In genomic region chr16:83817022-83817421, GRCh38 we compare ENCODE assay signal across 19 cellular contexts. TPM values are rescaled to one million over a fixed set of nuclear protein-coding genes. Genes with fewer than 3 reads are reported as not detected.
DNase-seq lines count a peak whose midpoint lies in the region; ATAC-seq, FAIRE-seq and TF ChIP-seq lines count a peak whose summit lies in the region.
"Had no signal": no experiment of that assay in that cellular context is flagged by ENCODE, and none has a peak within 500 bp of the region (broad histone marks: within the 10 kb centered on the region; RNA-seq: fewer than 3 reads in every experiment).

No MANE protein-coding gene starts in this region.

- in situ Hi-C loops in K562 (cut with MboI) = no loop called here

- no peak for FAIRE-seq in K562 (lab: Jason Lieb, UNC)
- FAIRE-seq: A204.1, GM12878 had no signal

- 15% methylated on average over 12 of the region's 12 CpGs for WGBS in K562 (ENCODE audit: insufficient coverage, low coverage, missing lambda C conversion rate)

- H3K36me3 ChIP-seq in right atrium auricular region = peaks cover 8% of the 10 kb centered on the region
- peaks cover 6% of the 10 kb centered on the region; the same call in 1 of the 3 replicates for H3K36me3 ChIP-seq in K562 (ENCODE audit: control insufficient read depth, insufficient read depth, low read length)
- no peaks in the 10 kb centered on the region; the same call in 1 of the 2 replicates for H3K36me3 ChIP-seq in SJCRH30
- H3K36me3 ChIP-seq: BE2C had no signal

- POLR2A ChIA-PET in K562 (lab: Yijun Ruan, JAX) = interaction anchor here (1.0 kb wide), 1 partner anchor 9 kb away, joined by 3 read pairs; the partner anchor contains the start of gene HSBP1

- no peak for TF ChIP-seq RAD21 in K562 (CRISPR knock-in tag; conservative IDR thresholded peaks at IDR 0.05 in 1 of 2, IDR thresholded peaks at IDR 0.05 in 1 of 2)

- H3K9me1 ChIP-seq in K562 (ENCODE audit: control insufficient read depth, insufficient read depth, low read length) = no peaks in the 10 kb centered on the region

- no peak for TF ChIP-seq EP300 in K562 (IDR thresholded peaks at IDR 0.05; ENCODE audit: low read length)

- no peaks in the 10 kb centered on the region for H3K79me2 ChIP-seq in K562 (ENCODE audit: control insufficient read depth, insufficient read depth, low read length)

- no peak for TF ChIP-seq POLR2A in K562 (conservative IDR thresholded peaks at IDR 0.05)

- no peak overlapping the region for H3K4me2 ChIP-seq in K562 (ENCODE audit: insufficient read depth, low read length)

- H3K4me3 ChIP-seq in right atrium auricular region = no peak overlapping the region
- H3K4me3 ChIP-seq in K562 = no peak overlapping the region
- H3K4me3 ChIP-seq in SJCRH30 = no peak overlapping the region
- H3K4me3 ChIP-seq: GM12878 had no signal

- DNase-seq in right atrium auricular region (ENCODE audit: low spot score) (peak; percentile 44), left ventricle myocardium superior (no peak), K562 (ENCODE audit: extremely low read depth in 1 of 4, low spot score in 3 of 4) (no peak), islet precursor cell (peak; percentile 43), SJCRH30 (no peak), HT-29 (ENCODE audit: low spot score) (no peak)
- DNase-seq: ACHN; BE2C; C1 segment of cervical spinal cord; CD4-positive, CD25-positive, alpha-beta regulatory T cell; CD8-positive, alpha-beta memory T cell; COR-L47; DMS 273 treated with DMSO at 0.1 percent for 48 hours; DND-41; EL; GOT3; H7 had no signal

- H3K27ac ChIP-seq in right atrium auricular region = no peak overlapping the region
- H3K27ac ChIP-seq in K562 (ENCODE audit: extremely low read depth, low read depth, low read length) = no peak overlapping the region
- H3K27ac ChIP-seq in SJCRH30 = no peak overlapping the region

- TF ChIP-seq CTCF in right atrium auricular region (IDR thresholded peaks at IDR 0.05) = no peak
- TF ChIP-seq CTCF in K562 (IDR thresholded peaks at IDR 0.05 in 2 of 3, conservative IDR thresholded peaks at IDR 0.05 in 1 of 3; ENCODE audit: insufficient read depth in 2 of 3, low read depth in 1 of 3, low read length in 3 of 3) = no peak

- no peak for ATAC-seq in left ventricle myocardium superior
- ATAC-seq in K562 = no peak
- ATAC-seq: GM12878 had no signal

- no TSS peak for BruUV-seq in K562 (replicated peaks; lab: Mats Ljungman, UMichigan)

- intact Hi-C loops in left ventricle myocardium superior (cut with micrococcal nuclease) = no loop called here
- intact Hi-C loops in K562 (cut with micrococcal nuclease) = no loop called here

- no peaks in the 10 kb centered on the region for H3K27me3 ChIP-seq in right atrium auricular region
- H3K27me3 ChIP-seq in K562 (ENCODE audit: control insufficient read depth in 2 of 2, insufficient read depth in 2 of 2, low read length in 2 of 2) = peaks cover 46 to 58% of the 10 kb centered on the region in 2 experiments
- no peaks in the 10 kb centered on the region for H3K27me3 ChIP-seq in SJCRH30

- CTCF ChIA-PET in K562 (lab: Yijun Ruan, JAX; ENCODE audit: low intra/inter-chr PET ratio) = no interaction called here

- no peak overlapping the region for H2AFZ ChIP-seq in K562 (ENCODE audit: low read depth, low read length)

- no peak overlapping the region for H3K9ac ChIP-seq in K562 (ENCODE audit: insufficient read depth in 1 of 2, low read depth in 2 of 2, low read length in 2 of 2)

- H3K9me3 ChIP-seq in right atrium auricular region = no peaks in the 10 kb centered on the region
- H3K9me3 ChIP-seq in K562 (replicated peaks; ENCODE audit: control insufficient read depth, insufficient read depth, low read depth, low read length) = no peaks in the 10 kb centered on the region
- no peaks in the 10 kb centered on the region for H3K9me3 ChIP-seq in SJCRH30 (replicated peaks)
- H3K9me3 ChIP-seq: BE2C had no signal

- H3K4me1 ChIP-seq in right atrium auricular region (peaks cover 0 to 19% of the 10 kb centered on the region in 2 donors), K562 (replicated peaks in 1 of 2; ENCODE audit: control insufficient read depth in 2 of 2, insufficient read depth in 2 of 2, low read length in 2 of 2) (no peaks in the 10 kb centered on the region; a peak in 1 of 5 replicates), SJCRH30 (peaks cover 10% of the 10 kb centered on the region)
- H3K4me1 ChIP-seq: BE2C had no signal

- no peaks in the 10 kb centered on the region for H4K20me1 ChIP-seq in K562 (replicated peaks; ENCODE audit: control insufficient read depth, insufficient read depth, low read length)

TF ChIP-seq in K562, 482 proteins besides CTCF, POLR2A, EP300 and RAD21:
- TF ChIP-seq ATF3 (IDR thresholded peaks at IDR 0.05) (peak; percentile 57), ATF3 (CRISPR knock-in tag; conservative IDR thresholded peaks at IDR 0.05) (no peak), ZNF324 (CRISPR knock-in tag; IDR thresholded peaks at IDR 0.05) (no peak)

RNA-seq across cellular contexts. Expression of gene HSBP1, which starts 9.2 kb away (rescaled TPM):
- total RNA-seq in right atrium auricular region = 10 to 100 TPM; 10.7 to 30.5 TPM
- 176 TPM for total RNA-seq in left ventricle myocardium superior
- 20.4 and 22.1 TPM in 2 replicates for total RNA-seq in K562 (2011; cell fraction: chromatin; rRNA removed; ENCODE audit: low replicate concordance)
- total RNA-seq in K562 (2011; cell fraction: nucleolus; rRNA removed) = 17.9 and 20.3 TPM in 2 replicates
- 19.2 and 31.9 TPM in 2 replicates for total RNA-seq in K562 (2011; cell fraction: nucleoplasm; rRNA removed)
- 180 and 218 TPM in 2 replicates for total RNA-seq in K562 (2014; rRNA removed)
- total RNA-seq in K562 (2014; rRNA removed; fragmentation: Illumina TruSeq; extraction: Trizol) = 157 and 161 TPM in 2 replicates
- total RNA-seq in K562 (2015; rRNA removed; fragmentation: Illumina TruSeq; extraction: Trizol) = 152 and 172 TPM in 2 replicates
- 156 and 175 TPM in 2 replicates for total RNA-seq in K562 (2021)
- 191 and 257 TPM in 2 replicates for polyA plus RNA-seq in K562 (2011; rRNA removed)
- 49.3 and 72.5 TPM in 2 replicates for polyA plus RNA-seq in K562 (2011; cell fraction: cytosol; rRNA removed)
- 61.5 and 101 TPM in 2 replicates for polyA plus RNA-seq in K562 (2011; cell fraction: nucleus; rRNA removed)
- 147 and 385 TPM in 2 replicates for polyA plus RNA-seq in K562 (2012)
- 84.9 and 112 TPM in 2 replicates for polyA plus RNA-seq in K562 (2014; fragmentation: Illumina TruSeq; extraction: Trizol)
- polyA plus RNA-seq in K562 (2014; fragmentation: Nextera tagmentation; extraction: Ambion mirVana) = 100 to 1,000 TPM; 619 to 677 TPM
- polyA plus RNA-seq in K562 (2014; rRNA removed) = 204 and 301 TPM in 2 replicates
- 137 and 158 TPM in 2 replicates for polyA minus RNA-seq in K562 (2011; rRNA and poly(A)+ RNA removed)
- 30.6 and 37.9 TPM in 2 replicates for polyA minus RNA-seq in K562 (2011; cell fraction: cytosol; rRNA and poly(A)+ RNA removed)
- 15.1 and 25.3 TPM in 2 replicates for polyA minus RNA-seq in K562 (2011; cell fraction: nucleus; rRNA and poly(A)+ RNA removed)
- total RNA-seq in SJCRH30 (2014; rRNA removed; shearing (Covaris generic)) = 198 and 204 TPM in 2 replicates
- 168 and 174 TPM in 2 replicates for total RNA-seq in HT-29 (2014; rRNA removed; shearing (Covaris generic))

Comparison
In these comparisons a context has a peak if more than half of its experiments do, and no peak if none do; other contexts are left out.
1. DNase-seq: peak in right atrium auricular region (single experiment) and islet precursor cell (single experiment); none in left ventricle myocardium superior (single experiment), K562 (0 of 4), SJCRH30 (0 of 2) and HT-29 (single experiment).